Comparison of ENCODE assay signal across 1 cellular context in genomic region chr13:33174980-33175379, GRCh38.
TF ChIP-seq lines count a peak whose summit lies in the region.

No MANE protein-coding gene starts in this region.

TF ChIP-seq in GM23338, 12 proteins besides CTCF, POLR2A, EP300 and RAD21 (continued from another document):
- TF ChIP-seq, protein P1, sequence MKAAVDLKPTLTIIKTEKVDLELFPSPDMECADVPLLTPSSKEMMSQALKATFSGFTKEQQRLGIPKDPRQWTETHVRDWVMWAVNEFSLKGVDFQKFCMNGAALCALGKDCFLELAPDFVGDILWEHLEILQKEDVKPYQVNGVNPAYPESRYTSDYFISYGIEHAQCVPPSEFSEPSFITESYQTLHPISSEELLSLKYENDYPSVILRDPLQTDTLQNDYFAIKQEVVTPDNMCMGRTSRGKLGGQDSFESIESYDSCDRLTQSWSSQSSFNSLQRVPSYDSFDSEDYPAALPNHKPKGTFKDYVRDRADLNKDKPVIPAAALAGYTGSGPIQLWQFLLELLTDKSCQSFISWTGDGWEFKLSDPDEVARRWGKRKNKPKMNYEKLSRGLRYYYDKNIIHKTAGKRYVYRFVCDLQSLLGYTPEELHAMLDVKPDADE (IDR thresholded peaks at IDR 0.05), result no peak
- no peak for TF ChIP-seq ZNF331 (CRISPR knock-in tag; IDR thresholded peaks at IDR 0.05; ENCODE audit: low read depth)
- TF ChIP-seq, protein P2, sequence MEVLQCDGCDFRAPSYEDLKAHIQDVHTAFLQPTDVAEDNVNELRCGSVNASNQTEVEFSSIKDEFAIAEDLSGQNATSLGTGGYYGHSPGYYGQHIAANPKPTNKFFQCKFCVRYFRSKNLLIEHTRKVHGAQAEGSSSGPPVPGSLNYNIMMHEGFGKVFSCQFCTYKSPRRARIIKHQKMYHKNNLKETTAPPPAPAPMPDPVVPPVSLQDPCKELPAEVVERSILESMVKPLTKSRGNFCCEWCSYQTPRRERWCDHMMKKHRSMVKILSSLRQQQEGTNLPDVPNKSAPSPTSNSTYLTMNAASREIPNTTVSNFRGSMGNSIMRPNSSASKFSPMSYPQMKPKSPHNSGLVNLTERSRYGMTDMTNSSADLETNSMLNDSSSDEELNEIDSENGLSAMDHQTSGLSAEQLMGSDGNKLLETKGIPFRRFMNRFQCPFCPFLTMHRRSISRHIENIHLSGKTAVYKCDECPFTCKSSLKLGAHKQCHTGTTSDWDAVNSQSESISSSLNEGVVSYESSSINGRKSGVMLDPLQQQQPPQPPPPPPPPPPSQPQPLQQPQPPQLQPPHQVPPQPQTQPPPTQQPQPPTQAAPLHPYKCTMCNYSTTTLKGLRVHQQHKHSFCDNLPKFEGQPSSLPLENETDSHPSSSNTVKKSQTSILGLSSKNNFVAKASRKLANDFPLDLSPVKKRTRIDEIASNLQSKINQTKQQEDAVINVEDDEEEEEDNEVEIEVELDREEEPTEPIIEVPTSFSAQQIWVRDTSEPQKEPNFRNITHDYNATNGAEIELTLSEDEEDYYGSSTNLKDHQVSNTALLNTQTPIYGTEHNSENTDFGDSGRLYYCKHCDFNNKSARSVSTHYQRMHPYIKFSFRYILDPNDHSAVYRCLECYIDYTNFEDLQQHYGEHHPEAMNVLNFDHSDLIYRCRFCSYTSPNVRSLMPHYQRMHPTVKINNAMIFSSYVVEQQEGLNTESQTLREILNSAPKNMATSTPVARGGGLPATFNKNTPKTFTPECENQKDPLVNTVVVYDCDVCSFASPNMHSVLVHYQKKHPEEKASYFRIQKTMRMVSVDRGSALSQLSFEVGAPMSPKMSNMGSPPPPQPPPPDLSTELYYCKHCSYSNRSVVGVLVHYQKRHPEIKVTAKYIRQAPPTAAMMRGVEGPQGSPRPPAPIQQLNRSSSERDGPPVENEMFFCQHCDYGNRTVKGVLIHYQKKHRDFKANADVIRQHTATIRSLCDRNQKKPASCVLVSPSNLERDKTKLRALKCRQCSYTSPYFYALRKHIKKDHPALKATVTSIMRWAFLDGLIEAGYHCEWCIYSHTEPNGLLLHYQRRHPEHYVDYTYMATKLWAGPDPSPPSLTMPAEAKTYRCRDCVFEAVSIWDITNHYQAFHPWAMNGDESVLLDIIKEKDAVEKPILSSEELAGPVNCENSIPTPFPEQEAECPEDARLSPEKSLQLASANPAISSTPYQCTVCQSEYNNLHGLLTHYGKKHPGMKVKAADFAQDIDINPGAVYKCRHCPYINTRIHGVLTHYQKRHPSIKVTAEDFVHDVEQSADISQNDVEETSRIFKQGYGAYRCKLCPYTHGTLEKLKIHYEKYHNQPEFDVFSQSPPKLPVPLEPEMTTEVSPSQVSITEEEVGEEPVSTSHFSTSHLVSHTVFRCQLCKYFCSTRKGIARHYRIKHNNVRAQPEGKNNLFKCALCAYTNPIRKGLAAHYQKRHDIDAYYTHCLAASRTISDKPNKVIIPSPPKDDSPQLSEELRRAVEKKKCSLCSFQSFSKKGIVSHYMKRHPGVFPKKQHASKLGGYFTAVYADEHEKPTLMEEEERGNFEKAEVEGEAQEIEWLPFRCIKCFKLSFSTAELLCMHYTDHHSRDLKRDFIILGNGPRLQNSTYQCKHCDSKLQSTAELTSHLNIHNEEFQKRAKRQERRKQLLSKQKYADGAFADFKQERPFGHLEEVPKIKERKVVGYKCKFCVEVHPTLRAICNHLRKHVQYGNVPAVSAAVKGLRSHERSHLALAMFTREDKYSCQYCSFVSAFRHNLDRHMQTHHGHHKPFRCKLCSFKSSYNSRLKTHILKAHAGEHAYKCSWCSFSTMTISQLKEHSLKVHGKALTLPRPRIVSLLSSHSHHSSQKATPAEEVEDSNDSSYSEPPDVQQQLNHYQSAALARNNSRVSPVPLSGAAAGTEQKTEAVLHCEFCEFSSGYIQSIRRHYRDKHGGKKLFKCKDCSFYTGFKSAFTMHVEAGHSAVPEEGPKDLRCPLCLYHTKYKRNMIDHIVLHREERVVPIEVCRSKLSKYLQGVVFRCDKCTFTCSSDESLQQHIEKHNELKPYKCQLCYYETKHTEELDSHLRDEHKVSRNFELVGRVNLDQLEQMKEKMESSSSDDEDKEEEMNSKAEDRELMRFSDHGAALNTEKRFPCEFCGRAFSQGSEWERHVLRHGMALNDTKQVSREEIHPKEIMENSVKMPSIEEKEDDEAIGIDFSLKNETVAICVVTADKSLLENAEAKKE (CRISPR knock-in tag; IDR thresholded peaks at IDR 0.05), result no peak
- TF ChIP-seq ZNF114 (CRISPR knock-in tag; IDR thresholded peaks at IDR 0.05), result no peak
- TF ChIP-seq, protein P3, sequence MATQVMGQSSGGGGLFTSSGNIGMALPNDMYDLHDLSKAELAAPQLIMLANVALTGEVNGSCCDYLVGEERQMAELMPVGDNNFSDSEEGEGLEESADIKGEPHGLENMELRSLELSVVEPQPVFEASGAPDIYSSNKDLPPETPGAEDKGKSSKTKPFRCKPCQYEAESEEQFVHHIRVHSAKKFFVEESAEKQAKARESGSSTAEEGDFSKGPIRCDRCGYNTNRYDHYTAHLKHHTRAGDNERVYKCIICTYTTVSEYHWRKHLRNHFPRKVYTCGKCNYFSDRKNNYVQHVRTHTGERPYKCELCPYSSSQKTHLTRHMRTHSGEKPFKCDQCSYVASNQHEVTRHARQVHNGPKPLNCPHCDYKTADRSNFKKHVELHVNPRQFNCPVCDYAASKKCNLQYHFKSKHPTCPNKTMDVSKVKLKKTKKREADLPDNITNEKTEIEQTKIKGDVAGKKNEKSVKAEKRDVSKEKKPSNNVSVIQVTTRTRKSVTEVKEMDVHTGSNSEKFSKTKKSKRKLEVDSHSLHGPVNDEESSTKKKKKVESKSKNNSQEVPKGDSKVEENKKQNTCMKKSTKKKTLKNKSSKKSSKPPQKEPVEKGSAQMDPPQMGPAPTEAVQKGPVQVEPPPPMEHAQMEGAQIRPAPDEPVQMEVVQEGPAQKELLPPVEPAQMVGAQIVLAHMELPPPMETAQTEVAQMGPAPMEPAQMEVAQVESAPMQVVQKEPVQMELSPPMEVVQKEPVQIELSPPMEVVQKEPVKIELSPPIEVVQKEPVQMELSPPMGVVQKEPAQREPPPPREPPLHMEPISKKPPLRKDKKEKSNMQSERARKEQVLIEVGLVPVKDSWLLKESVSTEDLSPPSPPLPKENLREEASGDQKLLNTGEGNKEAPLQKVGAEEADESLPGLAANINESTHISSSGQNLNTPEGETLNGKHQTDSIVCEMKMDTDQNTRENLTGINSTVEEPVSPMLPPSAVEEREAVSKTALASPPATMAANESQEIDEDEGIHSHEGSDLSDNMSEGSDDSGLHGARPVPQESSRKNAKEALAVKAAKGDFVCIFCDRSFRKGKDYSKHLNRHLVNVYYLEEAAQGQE (IDR thresholded peaks at IDR 0.05; ENCODE audit: unreplicated experiment), result no peak
- no peak for TF ChIP-seq CREB1 (CRISPR knock-in tag; IDR thresholded peaks at IDR 0.05; ENCODE audit: low read depth)
- TF ChIP-seq JUNB (IDR thresholded peaks at IDR 0.05; ENCODE audit: unreplicated experiment), result no peak
- TF ChIP-seq POLR2AphosphoS5 (IDR thresholded peaks at IDR 0.05; ENCODE audit: low read depth), result no peak
- no peak for TF ChIP-seq EZH2 (IDR thresholded peaks at IDR 0.05; ENCODE audit: low read depth, unreplicated experiment)
- TF ChIP-seq STAT1 (IDR thresholded peaks at IDR 0.05; ENCODE audit: unreplicated experiment), result no peak
TF ChIP-seq in GM23338: peak in this region for 0.
